In the genomic region with DNA sequence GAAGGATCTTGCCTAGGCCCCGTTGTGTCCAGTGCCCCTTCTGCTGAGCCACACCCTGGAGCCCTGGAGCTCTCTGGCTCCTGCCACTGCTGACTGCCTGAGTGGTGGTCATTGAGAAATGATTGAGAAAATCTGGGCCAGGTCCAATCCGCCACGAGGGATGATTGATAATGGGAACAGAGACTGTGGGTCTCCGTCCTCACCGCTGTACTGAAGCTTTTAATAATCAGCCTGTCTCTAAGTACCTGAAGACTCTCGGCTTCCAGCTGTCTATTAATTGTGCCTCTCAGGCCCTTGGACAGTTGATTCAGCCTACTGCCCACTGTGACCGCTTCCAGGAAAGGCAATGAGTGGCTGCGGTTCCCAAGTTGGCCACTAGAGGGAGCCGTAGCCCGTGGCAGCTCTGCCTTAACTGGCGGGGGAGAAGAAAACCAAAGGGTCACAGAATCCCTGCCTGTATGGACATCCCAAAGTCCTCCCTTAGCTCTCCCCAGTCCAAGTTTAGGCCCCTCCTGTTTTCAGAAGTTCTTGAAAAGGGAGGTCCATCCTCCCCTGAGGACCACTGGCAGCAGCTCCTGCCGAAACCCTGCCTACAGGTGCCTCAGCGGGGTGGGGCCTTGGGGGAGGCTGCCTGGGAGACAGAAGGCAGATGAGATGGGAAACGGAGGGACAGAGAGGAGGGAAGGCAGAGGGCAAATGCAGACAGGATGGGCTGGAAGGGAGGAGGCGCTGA, we compare ENCODE assay signal across 8 cellular contexts.
DNase-seq lines count a peak whose midpoint lies in the region; ATAC-seq and TF ChIP-seq lines count a peak whose summit lies in the region.

No MANE protein-coding gene starts in this region.

- H3K36me3 ChIP-seq in BJ (ENCODE audit: control insufficient read depth, insufficient read depth, low read length), result no peaks in the 10 kb centered on the region; the same call in 1 of the 2 replicates

- in situ Hi-C loops in T47D (cut with HindIII; ENCODE audit: low pct_unique_long_range_greater_than_20kb, low sequenced_read_pairs), result no loop called here

- TF ChIP-seq CTCF in BJ (IDR thresholded peaks at IDR 0.05; ENCODE audit: insufficient read depth, low read depth, low read length) (peak; percentile 99), WI38 (IDR thresholded peaks at IDR 0.05; ENCODE audit: low read depth, low read length) (peak; percentile 99)

- DNase-seq in BJ (ENCODE audit: low read depth), result no peak
- DNase-seq in NCI-H2107 (lab: John Stamatoyannopoulos, UW), result peak; percentile 57
- DNase-seq in T47D (ENCODE audit: low read depth in 1 of 2, low spot score in 1 of 2), result peak; percentile 32 to 65
- peak; percentile 91 for DNase-seq in inferior parietal cortex (ENCODE audit: extremely low spot score)
- peak; percentile 75 for DNase-seq in stimulated activated CD4-positive, alpha-beta T cell treated with anti-CD3 and anti-CD28 coated beads, Interleukin-12 subunit alpha, Interleukin-12 subunit beta, amount 100 ng/mL, for 4 hours

- no peak overlapping the region for H3K4me3 ChIP-seq in BJ (ENCODE audit: low read depth, low read length)
- no peak overlapping the region for H3K4me3 ChIP-seq in WI38 (ENCODE audit: low read depth, low read length)

- POLR2A ChIA-PET in BJ (lab: Charles Lee), result interaction anchor here (0.6 kb wide), 1 partner anchor 68 kb away, joined by 4 read pairs; no protein-coding TSS in a partner anchor

- CTCF ChIA-PET in BJ (lab: Yijun Ruan, JAX), result interaction anchor here (0.6 to 10.8 kb wide), 50 partner anchors 10 to 334 kb away, joined by 3 to 264 read pairs (median 6); a partner anchor contains a TSS

- ATAC-seq in GM21619 (IDR thresholded peaks at IDR 0.05; ENCODE audit: unreplicated experiment) (peak; percentile 48), GM19328 (IDR thresholded peaks at IDR 0.05; ENCODE audit: unreplicated experiment) (no peak)

- no peaks in the 10 kb centered on the region for H3K27me3 ChIP-seq in BJ (ENCODE audit: control insufficient read depth, insufficient read depth, low read length)
